Comparison of ENCODE assay signal across 13 cellular contexts in the genomic region with DNA sequence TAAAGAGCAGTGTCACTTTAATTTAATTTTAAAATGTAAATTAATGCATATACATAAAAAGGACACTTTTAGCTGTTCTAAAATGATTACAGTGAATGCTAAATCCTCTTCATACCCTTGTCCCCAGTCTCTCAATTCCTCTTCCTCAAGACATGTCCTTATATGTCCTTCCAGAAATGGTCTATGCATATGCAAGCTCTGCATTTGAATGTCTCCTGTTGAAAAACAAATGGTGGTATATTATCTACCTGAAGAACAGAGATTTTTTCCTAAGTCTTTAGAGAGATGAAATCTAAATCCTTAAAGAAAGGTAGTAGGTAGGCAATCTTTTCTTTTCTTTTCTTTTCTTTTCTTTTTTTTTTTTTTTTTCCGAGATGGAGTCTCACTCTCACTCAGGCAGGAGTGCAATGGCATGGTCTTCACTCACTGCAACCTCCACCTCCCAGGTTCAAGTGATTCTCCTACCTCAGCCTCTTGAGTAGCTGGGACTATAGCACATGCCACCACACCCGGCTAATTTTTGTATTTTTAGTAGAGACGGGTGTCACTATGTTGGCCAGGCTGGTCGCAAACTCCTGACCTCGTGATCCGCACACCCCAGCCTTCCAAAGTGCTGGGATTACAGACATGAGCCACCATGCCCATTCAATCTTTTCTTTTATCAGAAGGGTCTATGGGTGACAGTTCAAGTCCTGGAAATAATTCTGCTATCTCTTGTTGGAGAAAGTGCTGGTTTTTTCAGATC.
DNase-seq lines count a peak whose midpoint lies in the region; ATAC-seq, FAIRE-seq and TF ChIP-seq lines count a peak whose summit lies in the region.
"Had no signal": no experiment of that assay in that cellular context is flagged by ENCODE, and none has a peak within 500 bp of the region (broad histone marks: within the 10 kb centered on the region; RNA-seq: fewer than 3 reads in every experiment).

No MANE protein-coding gene starts in this region.

- peaks cover 30% of the 10 kb centered on the region for H3K36me3 Mint-ChIP-seq in CD4-positive, CD25-positive, alpha-beta regulatory T cell
- H3K36me3 Mint-ChIP-seq in activated CD4-positive, alpha-beta memory T cell treated with anti-CD3 and anti-CD28 coated beads for 36 hours = peaks cover 40% of the 10 kb centered on the region
- H3K36me3 Mint-ChIP-seq in immature natural killer cell = peaks cover 11 to 35% (median 18%) of the 10 kb centered on the region in 3 donors
- H3K36me3 Mint-ChIP-seq in osteocyte (ENCODE audit: unreplicated experiment) = no peaks in the 10 kb centered on the region

- 0 out of 2 replicates have a peak, but pooled peaks cover under 1% of the 10 kb centered on the region for H3F3A ChIP-seq in PC-9 (ENCODE audit: insufficient read depth, low read depth)

- H2AFZ ChIP-seq in PC-9 = no peak overlapping the region
- H2AFZ ChIP-seq: hepatocyte had no signal

- no peak overlapping the region for H3K4me2 ChIP-seq in PC-9

- H3K4me3 ChIP-seq in CD4-positive, CD25-positive, alpha-beta regulatory T cell (ENCODE audit: low read depth, low read length) = peak overlapping the region; percentile 21
- H3K4me3 ChIP-seq in PC-9 = no peak overlapping the region
- H3K4me3 ChIP-seq: hepatocyte had no signal

- H3K4me3 Mint-ChIP-seq in CD4-positive, CD25-positive, alpha-beta regulatory T cell = peak overlapping the region; percentile 31 to 59 (median 44)
- no peak overlapping the region for H3K4me3 Mint-ChIP-seq in activated CD4-positive, alpha-beta memory T cell treated with anti-CD3 and anti-CD28 coated beads for 36 hours
- peak overlapping the region in 4 of 5 donors; percentile 2 to 83 (median 49) for H3K4me3 Mint-ChIP-seq in immature natural killer cell
- no peak overlapping the region for H3K4me3 Mint-ChIP-seq in osteocyte (ENCODE audit: unreplicated experiment)
- H3K4me3 Mint-ChIP-seq: CD14-positive monocyte had no signal

- H3K36me3 ChIP-seq in CD4-positive, CD25-positive, alpha-beta regulatory T cell (ENCODE audit: control insufficient read depth, insufficient read depth, low read length) = peaks cover 45% of the 10 kb centered on the region
- peaks cover 7% of the 10 kb centered on the region for H3K36me3 ChIP-seq in PC-9 (ENCODE audit: low read depth)

- no peaks in the 10 kb centered on the region for H4K20me1 ChIP-seq in PC-9 (ENCODE audit: insufficient read depth)

- peak; percentile 50 for FAIRE-seq in GM18507 (lab: Jason Lieb, UNC)

- ATAC-seq in CD4-positive, CD25-positive, alpha-beta regulatory T cell (ENCODE audit: low read depth in 2 of 2) = no peak
- no peak for ATAC-seq in GM18873 (IDR thresholded peaks at IDR 0.05; ENCODE audit: low FRiP score, unreplicated experiment)

- POLR2A ChIA-PET in activated CD4-positive, alpha-beta memory T cell treated with anti-CD3 and anti-CD28 coated beads for 36 hours (lab: Charles Lee) = interaction anchor here (0.6 to 5.9 kb wide), 9 partner anchors 10 to 204 kb away, joined by 3 to 74 read pairs (median 5); no protein-coding TSS in a partner anchor
- POLR2A ChIA-PET in PC-9 (lab: Charles Lee; ENCODE audit: unreplicated experiment) = no interaction called here

- H3K4me1 Mint-ChIP-seq in CD4-positive, CD25-positive, alpha-beta regulatory T cell = peaks cover 33 to 95% (median 67%) of the 10 kb centered on the region in 4 donors
- H3K4me1 Mint-ChIP-seq in activated CD4-positive, alpha-beta memory T cell treated with anti-CD3 and anti-CD28 coated beads for 36 hours (ENCODE audit: low read depth) = peaks cover 95% of the 10 kb centered on the region
- H3K4me1 Mint-ChIP-seq in immature natural killer cell (peaks cover 87 to 95% of the 10 kb centered on the region in 2 donors), osteocyte (ENCODE audit: unreplicated experiment) (peaks cover 5% of the 10 kb centered on the region)

- H3K27ac Mint-ChIP-seq in CD4-positive, CD25-positive, alpha-beta regulatory T cell = peak overlapping the region in 2 of 3 donors; percentile 95 to 98
- peak overlapping the region; percentile 98 for H3K27ac Mint-ChIP-seq in activated CD4-positive, alpha-beta memory T cell treated with anti-CD3 and anti-CD28 coated beads for 36 hours
- H3K27ac Mint-ChIP-seq in immature natural killer cell = peak overlapping the region; percentile 85 to 98 (median 97)
- no peak overlapping the region for H3K27ac Mint-ChIP-seq in osteocyte (ENCODE audit: unreplicated experiment)

- TF ChIP-seq CTCF in PC-9 (conservative IDR thresholded peaks at IDR 0.05) (no peak), osteocyte (IDR thresholded peaks at IDR 0.05) (no peak)

- H3K27ac ChIP-seq in CD4-positive, CD25-positive, alpha-beta regulatory T cell (ENCODE audit: insufficient read depth, low read length, poor library complexity, severe bottlenecking) = peak overlapping the region; percentile 66
- H3K27ac ChIP-seq in PC-9 = no peak overlapping the region

- H3K9me2 ChIP-seq in PC-9 (ENCODE audit: insufficient read depth) = no peaks in the 10 kb centered on the region

- H3K9me3 Mint-ChIP-seq in CD4-positive, CD25-positive, alpha-beta regulatory T cell = peaks cover 0 to 2% (median 0%) of the 10 kb centered on the region in 7 donors
- peaks cover 5% of the 10 kb centered on the region for H3K9me3 Mint-ChIP-seq in activated CD4-positive, alpha-beta memory T cell treated with anti-CD3 and anti-CD28 coated beads for 36 hours
- no peaks in the 10 kb centered on the region for H3K9me3 Mint-ChIP-seq in immature natural killer cell
- H3K9me3 Mint-ChIP-seq in osteocyte (ENCODE audit: unreplicated experiment) = no peaks in the 10 kb centered on the region

- no peak for DNase-seq in CD4-positive, CD25-positive, alpha-beta regulatory T cell
- DNase-seq in GM18507 (ENCODE audit: extremely low spot score, insufficient read length, low read depth) (no peak), immature natural killer cell (no peak), head of caudate nucleus (no peak), PC-9 (no peak), osteocyte (ENCODE audit: extremely low spot score, unreplicated experiment) (no peak)
- no peak for DNase-seq in activated CD4-positive, alpha-beta memory T cell treated with anti-CD3 and anti-CD28 coated beads for 36 hours
- DNase-seq: activated CD8-positive, alpha-beta memory T cell treated with anti-CD3 and anti-CD28 coated beads for 24 hours; NCI-H1105; NCI-H748 treated with DMSO at 0.1 percent for 48 hours had no signal

- peaks cover 54% of the 10 kb centered on the region for H3K4me1 ChIP-seq in CD4-positive, CD25-positive, alpha-beta regulatory T cell (ENCODE audit: control insufficient read depth, insufficient read depth, low read length, poor library complexity, severe bottlenecking)
- H3K4me1 ChIP-seq in PC-9 (replicated peaks; ENCODE audit: insufficient read depth) = no peaks in the 10 kb centered on the region

- no peaks in the 10 kb centered on the region for H3K79me2 ChIP-seq in PC-9 (ENCODE audit: low read depth)
- H3K79me2 ChIP-seq: hepatocyte had no signal

- BruUV-seq in PC-9 (replicated peaks; lab: Mats Ljungman, UMichigan) = no TSS peak

- no peaks in the 10 kb centered on the region for H3K27me3 Mint-ChIP-seq in CD4-positive, CD25-positive, alpha-beta regulatory T cell
- no peaks in the 10 kb centered on the region for H3K27me3 Mint-ChIP-seq in activated CD4-positive, alpha-beta memory T cell treated with anti-CD3 and anti-CD28 coated beads for 36 hours
- peaks cover 2 to 33% (median 25%) of the 10 kb centered on the region in 3 donors for H3K27me3 Mint-ChIP-seq in immature natural killer cell (ENCODE audit: low read depth in 3 of 3)
- no peaks in the 10 kb centered on the region for H3K27me3 Mint-ChIP-seq in osteocyte (ENCODE audit: unreplicated experiment)

- no peaks in the 10 kb centered on the region for H3K9me3 ChIP-seq in CD4-positive, CD25-positive, alpha-beta regulatory T cell (ENCODE audit: control insufficient read depth in 2 of 2, low read length in 2 of 2)
- no peaks in the 10 kb centered on the region for H3K9me3 ChIP-seq in PC-9 (ENCODE audit: insufficient read depth, low read depth)

- CTCF ChIA-PET in activated CD4-positive, alpha-beta memory T cell treated with anti-CD3 and anti-CD28 coated beads for 36 hours (lab: Charles Lee) = interaction anchor here (0.6 to 3.1 kb wide), 10 partner anchors 9 to 335 kb away, joined by 3 to 32 read pairs (median 3); no protein-coding TSS in a partner anchor
- CTCF ChIA-PET in PC-9 (lab: Charles Lee) = no interaction called here

- intact Hi-C loops in activated CD4-positive, alpha-beta memory T cell treated with anti-CD3 and anti-CD28 coated beads for 36 hours (cut with micrococcal nuclease) = no loop called here
- intact Hi-C loops in head of caudate nucleus (cut with DNase I) = no loop called here
- intact Hi-C loops in PC-9 (cut with micrococcal nuclease; ENCODE audit: unreplicated experiment) = no loop called here

- H3K27me3 ChIP-seq in CD4-positive, CD25-positive, alpha-beta regulatory T cell (ENCODE audit: control insufficient read depth, insufficient read depth, low read length) = no peaks in the 10 kb centered on the region
- H3K27me3 ChIP-seq in PC-9 (ENCODE audit: insufficient read depth, low read depth) = no peaks in the 10 kb centered on the region
- H3K27me3 ChIP-seq: hepatocyte had no signal

Comparison
In these comparisons a context has a peak if more than half of its experiments do, and no peak if none do; other contexts are left out.
1. H3K4me3 Mint-ChIP-seq: peak in CD4-positive, CD25-positive, alpha-beta regulatory T cell (4 of 4) and immature natural killer cell (4 of 5); none in activated CD4-positive, alpha-beta memory T cell treated with anti-CD3 and anti-CD28 coated beads for 36 hours (single experiment) and osteocyte (single experiment).